ENCODE assay signal across 17 cellular contexts in the genomic region with DNA sequence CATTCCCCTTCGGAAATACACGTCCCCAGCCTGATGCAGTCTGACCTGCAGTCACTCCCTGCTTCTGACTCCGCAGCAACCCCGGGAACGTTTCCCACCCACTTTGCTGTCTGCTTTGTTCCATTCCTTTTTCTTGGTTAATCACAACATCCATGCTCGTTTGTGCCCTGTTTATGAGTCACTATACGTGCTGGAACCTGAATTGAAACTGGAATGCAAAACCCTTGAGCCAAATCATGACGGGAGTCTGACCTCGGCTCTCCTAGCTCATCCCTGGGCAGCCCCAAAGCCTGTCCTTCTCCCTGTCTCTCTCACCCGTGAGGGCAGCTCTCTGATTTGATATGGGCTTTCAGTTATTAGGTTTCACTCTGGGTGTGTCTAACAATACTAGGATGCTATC. TPM values are rescaled to one million over a fixed set of nuclear protein-coding genes. Genes with fewer than 3 reads are reported as not detected.
DNase-seq lines count a peak whose midpoint lies in the region; ATAC-seq and TF ChIP-seq lines count a peak whose summit lies in the region.
"Had no signal": no experiment of that assay in that cellular context is flagged by ENCODE, and none has a peak within 500 bp of the region (broad histone marks: within the 10 kb centered on the region; RNA-seq: fewer than 3 reads in every experiment).

No MANE protein-coding gene starts in this region.

- ATAC-seq in activated CD4-positive, CD25-positive, alpha-beta regulatory T cell treated with anti-CD3 and anti-CD28 coated beads, Interleukin-2, amount 50 U/mL, for 24 hours, result no peak
- ATAC-seq in GM21367 (IDR thresholded peaks at IDR 0.05; ENCODE audit: unreplicated experiment), result no peak

- H3K9ac ChIP-seq in SK-N-SH, result no peak overlapping the region; the same call in 1 of the 2 replicates
- H3K9ac ChIP-seq: parathyroid adenoma had no signal

- peaks cover 13% of the 10 kb centered on the region for H3F3A ChIP-seq in SK-N-SH (replicated peaks; ENCODE audit: insufficient read depth)

- H3K4me2 ChIP-seq in SK-N-SH (no peak overlapping the region), osteoblast (ENCODE audit: insufficient read depth, low read length) (peak overlapping the region; percentile 51)

- peak overlapping the region; percentile 76; the same call in 1 of the 2 replicates for H2AFZ ChIP-seq in SK-N-SH (ENCODE audit: low read depth)
- H2AFZ ChIP-seq in osteoblast (ENCODE audit: low read length), result no peak overlapping the region
- H2AFZ ChIP-seq: parathyroid adenoma had no signal

- peak overlapping the region in 1 of 2 experiments; percentile 57; a peak in 2 of 4 replicates for H3K27ac ChIP-seq in SK-N-SH (ENCODE audit: low read depth in 2 of 2, low read length in 1 of 2)
- H3K27ac ChIP-seq in esophagus (ENCODE audit: low read depth in 2 of 2, low read length in 1 of 2), result peak overlapping the region; percentile 46 to 67
- peak overlapping the region; percentile 54 for H3K27ac ChIP-seq in osteoblast (ENCODE audit: low read depth, low read length)
- H3K27ac ChIP-seq: C4-2B, gastrocnemius medialis, parathyroid adenoma had no signal

- H3K36me3 ChIP-seq in SK-N-SH (replicated peaks in 1 of 2; ENCODE audit: control insufficient read depth in 1 of 2, insufficient read depth in 2 of 2, low read length in 1 of 2) (no peaks in the 10 kb centered on the region), esophagus (ENCODE audit: control insufficient read depth in 2 of 2, insufficient read depth in 2 of 2, low read length in 1 of 2) (no peaks in the 10 kb centered on the region), osteoblast (ENCODE audit: insufficient read depth, low read length) (no peaks in the 10 kb centered on the region)
- H3K36me3 ChIP-seq: gastrocnemius medialis had no signal

- DNase-seq in EL (peak; percentile 76), SK-N-SH (no peak), osteoblast (ENCODE audit: insufficient read length, low spot score, missing footprints) (no peak), 8988T (no peak)
- no peak for DNase-seq in activated T-helper 2 cell treated with anti-CD3 and anti-CD28 coated beads, Interferon-gamma antibody, Interleukin-2, Interleukin-4, amounts not matched to agents 10 μg/mL and 5 μg/mL and 100 μg/mL, durations not matched to agents 14 hours and 24 hours and 36 hours (ENCODE audit: low spot score)
- DNase-seq: activated CD4-positive, CD25-positive, alpha-beta regulatory T cell treated with anti-CD3 and anti-CD28 coated beads, Interleukin-2, amount 50 U/mL, for 72 hours; gastrocnemius medialis; NCI-H1105; NCI-H526; stimulated activated CD4-positive, alpha-beta T cell treated with anti-CD3 and anti-CD28 coated beads, Interleukin-4, amount 100 ng/mL, for 1 hour; stimulated activated naive CD4-positive, alpha-beta T cell had no signal

- H3K27me3 ChIP-seq in SK-N-SH (ENCODE audit: insufficient read depth) (no peaks in the 10 kb centered on the region), esophagus (ENCODE audit: control insufficient read depth in 1 of 2, insufficient read depth in 2 of 2, low read length in 2 of 2) (no peaks in the 10 kb centered on the region), osteoblast (ENCODE audit: insufficient read depth, low read length) (no peaks in the 10 kb centered on the region)
- H3K27me3 ChIP-seq: gastrocnemius medialis had no signal

- H3K4me3 ChIP-seq in SK-N-SH (ENCODE audit: low read depth in 2 of 2, low read length in 1 of 2) (no peak overlapping the region), esophagus (ENCODE audit: low read depth in 1 of 2, low read length in 2 of 2) (peak overlapping the region in 1 of 2 donors; percentile 0), osteoblast (ENCODE audit: insufficient read depth, low read length) (peak overlapping the region; percentile 4)
- H3K4me3 ChIP-seq: gastrocnemius medialis had no signal

- POLR2A ChIA-PET in SK-N-SH (lab: Yijun Ruan, JAX), result no interaction called here

- CTCF ChIA-PET in SK-N-SH (lab: Yijun Ruan, JAX), result interaction anchor here (1.2 kb wide), 1 partner anchor 182 kb away, joined by 3 read pairs; no protein-coding TSS in a partner anchor

- H3K4me1 Mint-ChIP-seq in activated T-helper 2 cell treated with anti-CD3 and anti-CD28 coated beads, Interferon-gamma antibody, Interleukin-2, Interleukin-4, amounts not matched to agents 10 μg/mL and 5 μg/mL and 100 μg/mL, durations not matched to agents 14 hours and 24 hours and 36 hours (ENCODE audit: low read depth), result peaks cover 30% of the 10 kb centered on the region

- no peaks in the 10 kb centered on the region for H3K9me2 ChIP-seq in SK-N-SH

- TF ChIP-seq EP300 in SK-N-SH (IDR thresholded peaks at IDR 0.05; ENCODE audit: borderline replicate concordance in 1 of 2, low read depth in 1 of 2, low read length in 1 of 2), result no peak

- no peaks in the 10 kb centered on the region for H3K9me3 Mint-ChIP-seq in activated T-helper 2 cell treated with anti-CD3 and anti-CD28 coated beads, Interferon-gamma antibody, Interleukin-2, Interleukin-4, amounts not matched to agents 10 μg/mL and 5 μg/mL and 100 μg/mL, durations not matched to agents 14 hours and 24 hours and 36 hours

- intact Hi-C loops in activated T-helper 2 cell treated with anti-CD3 and anti-CD28 coated beads, Interferon-gamma antibody, Interleukin-2, Interleukin-4, amounts not matched to agents 10 μg/mL and 5 μg/mL and 100 μg/mL, durations not matched to agents 14 hours and 24 hours and 36 hours (cut with micrococcal nuclease), result loop anchor here (5.0 to 10.0 kb wide), 3 partner anchors 33 to 825 kb away; no protein-coding TSS in a partner anchor

- H4K20me1 ChIP-seq in SK-N-SH (ENCODE audit: insufficient read depth) (no peaks in the 10 kb centered on the region), osteoblast (ENCODE audit: insufficient read depth, low read length) (no peaks in the 10 kb centered on the region)

- no peak for TF ChIP-seq RAD21 in SK-N-SH (IDR thresholded peaks at IDR 0.05; ENCODE audit: low read length)

- H3K27ac Mint-ChIP-seq in activated T-helper 2 cell treated with anti-CD3 and anti-CD28 coated beads, Interferon-gamma antibody, Interleukin-2, Interleukin-4, amounts not matched to agents 10 μg/mL and 5 μg/mL and 100 μg/mL, durations not matched to agents 14 hours and 24 hours and 36 hours, result no peak overlapping the region

- H3K79me2 ChIP-seq in SK-N-SH (ENCODE audit: insufficient read depth), result no peaks in the 10 kb centered on the region
- no peaks in the 10 kb centered on the region for H3K79me2 ChIP-seq in osteoblast (ENCODE audit: insufficient read depth, low read length)
- H3K79me2 ChIP-seq: parathyroid adenoma had no signal

- H3K4me1 ChIP-seq in SK-N-SH (ENCODE audit: control insufficient read depth in 1 of 2, insufficient read depth in 2 of 2, low read depth in 1 of 2, low read length in 1 of 2) (peaks cover 2 to 7% of the 10 kb centered on the region in 2 experiments; a peak in 3 of 4 replicates), esophagus (ENCODE audit: control insufficient read depth in 2 of 2, insufficient read depth in 2 of 2, low read length in 1 of 2) (peaks cover 0 to 9% of the 10 kb centered on the region in 2 donors), osteoblast (ENCODE audit: insufficient read depth, low read length) (peaks cover 34% of the 10 kb centered on the region)
- H3K4me1 ChIP-seq: gastrocnemius medialis, parathyroid adenoma had no signal

- H3K9me3 ChIP-seq in SK-N-SH (no peaks in the 10 kb centered on the region), esophagus (ENCODE audit: control insufficient read depth in 2 of 2, insufficient read depth in 1 of 2, low read depth in 1 of 2, low read length in 1 of 2) (no peaks in the 10 kb centered on the region), osteoblast (ENCODE audit: low read depth, low read length) (no peaks in the 10 kb centered on the region)
- H3K9me3 ChIP-seq: gastrocnemius medialis had no signal

- no peak for TF ChIP-seq CTCF in SK-N-SH (IDR thresholded peaks at IDR 0.05)
- no peak for TF ChIP-seq CTCF in osteoblast (IDR thresholded peaks at IDR 0.05; ENCODE audit: extremely low read depth, low read depth, low read length)

- 56% methylated on average over 10 of the region's 10 CpGs for WGBS in SK-N-SH (ENCODE audit: low lambda C conversion rate)
- 35 to 57% methylated on average over 10 of the region's 10 CpGs for WGBS in esophagus, 2 donors

- H3K4me3 Mint-ChIP-seq in activated T-helper 2 cell treated with anti-CD3 and anti-CD28 coated beads, Interferon-gamma antibody, Interleukin-2, Interleukin-4, amounts not matched to agents 10 μg/mL and 5 μg/mL and 100 μg/mL, durations not matched to agents 14 hours and 24 hours and 36 hours (ENCODE audit: low read depth), result no peak overlapping the region

- H3K27me3 Mint-ChIP-seq in activated T-helper 2 cell treated with anti-CD3 and anti-CD28 coated beads, Interferon-gamma antibody, Interleukin-2, Interleukin-4, amounts not matched to agents 10 μg/mL and 5 μg/mL and 100 μg/mL, durations not matched to agents 14 hours and 24 hours and 36 hours (ENCODE audit: low read depth), result peaks cover 58% of the 10 kb centered on the region

- no peaks in the 10 kb centered on the region for H3K36me3 Mint-ChIP-seq in activated T-helper 2 cell treated with anti-CD3 and anti-CD28 coated beads, Interferon-gamma antibody, Interleukin-2, Interleukin-4, amounts not matched to agents 10 μg/mL and 5 μg/mL and 100 μg/mL, durations not matched to agents 14 hours and 24 hours and 36 hours (ENCODE audit: low read depth)

RNA-seq across cellular contexts. Expression of a gene that starts 57.1 kb away (rescaled TPM):
- polyA plus RNA-seq in SK-N-SH (2012; rRNA removed) (6.6 and 7.9 TPM in 2 replicates), esophagus (1 to 10 TPM; 1.2 to 2.1 TPM)
- polyA plus RNA-seq in SK-N-SH (2012; cell fraction: cytosol; rRNA removed), result 3.4 and 5.5 TPM in 2 replicates
- polyA plus RNA-seq in SK-N-SH (2012; cell fraction: nucleus; rRNA removed), result 4.3 and 5.7 TPM in 2 replicates
- 3.3 and 5.0 TPM in 2 replicates for total RNA-seq in osteoblast
- total RNA-seq in activated T-helper 2 cell treated with anti-CD3 and anti-CD28 coated beads, Interferon-gamma antibody, Interleukin-2, Interleukin-4, amounts not matched to agents 10 μg/mL and 5 μg/mL and 100 μg/mL, durations not matched to agents 14 hours and 24 hours and 36 hours, result 0.21 TPM in 2 replicates
- total RNA-seq: HT-29 had no signal
